In the genomic region with DNA sequence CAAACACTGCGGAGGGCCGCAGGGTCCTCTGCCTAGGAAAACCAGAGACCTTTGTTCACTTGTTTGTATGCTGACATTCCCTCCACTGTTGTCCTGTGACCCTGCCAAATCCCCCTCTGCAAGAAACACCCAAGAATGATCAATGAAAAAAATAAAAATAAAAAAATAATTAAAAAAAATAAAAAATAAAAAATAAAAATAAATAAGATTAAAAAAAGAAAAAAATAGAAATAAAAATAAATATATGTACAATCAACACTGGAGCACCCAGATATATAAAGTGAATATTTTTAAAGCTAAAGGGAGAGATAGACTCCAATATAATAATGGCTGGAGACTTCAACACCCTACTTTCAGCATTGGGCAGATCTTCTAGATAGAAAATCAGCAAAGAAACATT, we compare ENCODE assay signal across 22 cellular contexts. TPM values are rescaled to one million over a fixed set of nuclear protein-coding genes. Genes with fewer than 3 reads are reported as not detected.
DNase-seq lines count a peak whose midpoint lies in the region; ATAC-seq, FAIRE-seq and TF ChIP-seq lines count a peak whose summit lies in the region.
"Had no signal": no experiment of that assay in that cellular context is flagged by ENCODE, and none has a peak within 500 bp of the region (broad histone marks: within the 10 kb centered on the region; RNA-seq: fewer than 3 reads in every experiment).

No MANE protein-coding gene starts in this region.

- peaks cover 25% of the 10 kb centered on the region for H3K27me3 Mint-ChIP-seq in activated T-cell treated with anti-CD3 and anti-CD28 coated beads, Interleukin-2, amount 50 U/mL, for 72 hours (ENCODE audit: low read depth)

- H3K4me3 ChIP-seq in kidney (ENCODE audit: low read length in 2 of 2), result no peak overlapping the region
- H3K4me3 ChIP-seq: BLaER1, GM12878 had no signal

- H3K9me3 ChIP-seq in kidney (ENCODE audit: control insufficient read depth in 1 of 2, low read length in 2 of 2), result no peaks in the 10 kb centered on the region
- H3K9me3 ChIP-seq: Caco-2 had no signal

- H3K4me1 Mint-ChIP-seq in activated T-cell treated with anti-CD3 and anti-CD28 coated beads, Interleukin-2, amount 50 U/mL, for 72 hours (ENCODE audit: low read depth), result peaks cover 17% of the 10 kb centered on the region
- H3K4me1 Mint-ChIP-seq in stimulated activated effector memory CD8-positive, alpha-beta T cell treated with anti-CD3 and anti-CD28 coated beads, Interleukin-12 subunit alpha, Interleukin-12 subunit beta, amount 100 ng/mL, for 72 hours, result no peaks in the 10 kb centered on the region
- H3K4me1 Mint-ChIP-seq: B cell; CD4-positive, CD25-positive, alpha-beta regulatory T cell had no signal

- no peak for ATAC-seq in activated T-cell treated with anti-CD3 and anti-CD28 coated beads, Interleukin-2, amount 50 U/mL, for 72 hours (replicated peaks in 1 of 2)
- ATAC-seq in stimulated activated effector memory CD8-positive, alpha-beta T cell treated with anti-CD3 and anti-CD28 coated beads, Interleukin-12 subunit alpha, Interleukin-12 subunit beta, amount 100 ng/mL, for 72 hours, result no peak
- ATAC-seq in GM18498 (IDR thresholded peaks at IDR 0.05; ENCODE audit: unreplicated experiment), result no peak
- ATAC-seq: CD8-positive, alpha-beta T cell; GM12878 had no signal

- H3K36me3 ChIP-seq in kidney (ENCODE audit: control insufficient read depth in 1 of 2, insufficient read depth in 2 of 2, low read length in 2 of 2), result no peaks in the 10 kb centered on the region
- H3K36me3 ChIP-seq: BLaER1 had no signal

- DNase-seq in activated T-cell treated with anti-CD3 and anti-CD28 coated beads, Interleukin-2, amount 50 U/mL, for 72 hours, result no peak
- DNase-seq in activated T-cell treated with anti-CD3 and anti-CD28 coated beads, Interleukin-2, amount 50 U/mL, for 1 hour, result no peak
- no peak for DNase-seq in kidney
- DNase-seq in activated CD4-positive, alpha-beta T cell treated with anti-CD3 and anti-CD28 coated beads for 48 hours, result no peak
- DNase-seq in stimulated activated effector memory CD8-positive, alpha-beta T cell treated with anti-CD3 and anti-CD28 coated beads, Interleukin-12 subunit alpha, Interleukin-12 subunit beta, amount 100 ng/mL, for 72 hours (ENCODE audit: low spot score in 2 of 2), result no peak
- DNase-seq: Caco-2; CD4-positive, CD25-positive, alpha-beta regulatory T cell; CD8-positive, alpha-beta T cell; DMS153; DND-41; GDM1; H7; HCEC 1CT had no signal

- no peak for TF ChIP-seq CTCF in kidney (IDR thresholded peaks at IDR 0.05; ENCODE audit: borderline replicate concordance, extremely low read depth, insufficient read depth)

- H3K27ac Mint-ChIP-seq in activated T-cell treated with anti-CD3 and anti-CD28 coated beads, Interleukin-2, amount 50 U/mL, for 72 hours, result peak overlapping the region; percentile 71
- no peak overlapping the region for H3K27ac Mint-ChIP-seq in stimulated activated effector memory CD8-positive, alpha-beta T cell treated with anti-CD3 and anti-CD28 coated beads, Interleukin-12 subunit alpha, Interleukin-12 subunit beta, amount 100 ng/mL, for 72 hours
- H3K27ac Mint-ChIP-seq: B cell; CD4-positive, CD25-positive, alpha-beta regulatory T cell; CD8-positive, alpha-beta T cell had no signal

- intact Hi-C loops in kidney (cut with DNase I), result loop anchor here (10.0 kb wide), 1 partner anchor 175 kb away; no protein-coding TSS in a partner anchor

- no peaks in the 10 kb centered on the region for H3K36me3 Mint-ChIP-seq in activated T-cell treated with anti-CD3 and anti-CD28 coated beads, Interleukin-2, amount 50 U/mL, for 72 hours (ENCODE audit: insufficient read depth in 2 of 2)
- H3K36me3 Mint-ChIP-seq in stimulated activated effector memory CD8-positive, alpha-beta T cell treated with anti-CD3 and anti-CD28 coated beads, Interleukin-12 subunit alpha, Interleukin-12 subunit beta, amount 100 ng/mL, for 72 hours, result no peaks in the 10 kb centered on the region
- H3K36me3 Mint-ChIP-seq: CD4-positive, CD25-positive, alpha-beta regulatory T cell; CD8-positive, alpha-beta T cell had no signal

- no peaks in the 10 kb centered on the region for H3K4me1 ChIP-seq in kidney (ENCODE audit: control insufficient read depth in 1 of 2, insufficient read depth in 1 of 2, low read depth in 1 of 2, low read length in 2 of 2)
- H3K4me1 ChIP-seq: BLaER1 had no signal

- no peak overlapping the region for H3K27ac ChIP-seq in kidney (ENCODE audit: low read depth in 2 of 2, low read length in 2 of 2)
- H3K27ac ChIP-seq: 22Rv1, BLaER1, C4-2B had no signal

- H3K9ac ChIP-seq in kidney (ENCODE audit: low read length in 2 of 2), result no peak overlapping the region
- H3K9ac ChIP-seq: BLaER1 had no signal

- H3K9me3 Mint-ChIP-seq in activated T-cell treated with anti-CD3 and anti-CD28 coated beads, Interleukin-2, amount 50 U/mL, for 72 hours, result no peaks in the 10 kb centered on the region
- H3K9me3 Mint-ChIP-seq in stimulated activated effector memory CD8-positive, alpha-beta T cell treated with anti-CD3 and anti-CD28 coated beads, Interleukin-12 subunit alpha, Interleukin-12 subunit beta, amount 100 ng/mL, for 72 hours, result no peaks in the 10 kb centered on the region
- H3K9me3 Mint-ChIP-seq: CD8-positive, alpha-beta T cell had no signal

- FAIRE-seq in endometrium (lab: Jason Lieb, UNC), result peak; percentile 73
- peak; percentile 11 for FAIRE-seq in kidney (lab: Jason Lieb, UNC)
- FAIRE-seq: GM12878, GM18507, H1 had no signal

- no peak overlapping the region for H3K4me3 Mint-ChIP-seq in activated T-cell treated with anti-CD3 and anti-CD28 coated beads, Interleukin-2, amount 50 U/mL, for 72 hours
- H3K4me3 Mint-ChIP-seq in stimulated activated effector memory CD8-positive, alpha-beta T cell treated with anti-CD3 and anti-CD28 coated beads, Interleukin-12 subunit alpha, Interleukin-12 subunit beta, amount 100 ng/mL, for 72 hours, result no peak overlapping the region
- H3K4me3 Mint-ChIP-seq: B cell; CD4-positive, CD25-positive, alpha-beta regulatory T cell; CD8-positive, alpha-beta T cell had no signal

RNA-seq across cellular contexts. Expression of a gene that starts 23.8 kb away (rescaled TPM):
- 1 to 10 TPM in 1 of 2 donors, under 1 TPM in 1; 0.96 to 2.0 TPM for total RNA-seq in activated T-cell treated with anti-CD3 and anti-CD28 coated beads, Interleukin-2, amount 50 U/mL, for 72 hours
- total RNA-seq in kidney, result 3.1 TPM
- polyA plus RNA-seq in kidney (ENCODE audit: insufficient read depth, low read depth, low replicate concordance), result 1.7 TPM
